Comparison of ENCODE assay signal across 11 cellular contexts in the genomic region with DNA sequence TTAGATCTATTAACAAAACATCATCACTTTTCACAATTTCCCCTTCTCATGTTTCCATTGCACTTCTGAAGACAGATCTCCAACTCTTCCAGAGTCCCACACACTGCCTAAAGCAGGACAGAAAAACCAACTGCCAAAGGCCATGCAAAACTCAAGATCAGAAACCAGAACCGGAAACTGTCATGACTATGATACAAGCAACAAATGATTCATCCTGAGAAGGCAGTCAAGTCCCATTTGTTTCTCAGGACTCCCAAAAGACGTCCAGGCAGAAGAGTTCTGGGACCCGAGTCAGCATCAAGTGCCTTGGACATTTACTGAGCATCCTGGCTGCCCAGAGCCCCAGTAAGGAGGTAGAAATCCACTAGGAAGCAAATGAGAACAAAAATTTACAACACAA. TPM values are rescaled to one million over a fixed set of nuclear protein-coding genes. Genes with fewer than 3 reads are reported as not detected.
DNase-seq lines count a peak whose midpoint lies in the region; ATAC-seq lines count a peak whose summit lies in the region.
"Had no signal": no experiment of that assay in that cellular context is flagged by ENCODE, and none has a peak within 500 bp of the region (broad histone marks: within the 10 kb centered on the region; RNA-seq: fewer than 3 reads in every experiment).

No MANE protein-coding gene starts in this region.

- H3K9me3 Mint-ChIP-seq in activated naive CD4-positive, alpha-beta T cell treated with anti-CD3 and anti-CD28 coated beads, Interleukin-2, amount 10 ng/mL, durations not matched to agents 7 days and 5 days, result no peaks in the 10 kb centered on the region
- no peaks in the 10 kb centered on the region for H3K9me3 Mint-ChIP-seq in activated CD4-positive, alpha-beta memory T cell treated with anti-CD3 and anti-CD28 coated beads for 36 hours
- H3K9me3 Mint-ChIP-seq in stimulated activated naive CD8-positive, alpha-beta T cell treated with anti-CD3 and anti-CD28 coated beads, Interleukin-15, amount 100 ng/mL, for 72 hours, result no peaks in the 10 kb centered on the region

- no peak overlapping the region for H3K4me3 Mint-ChIP-seq in activated naive CD4-positive, alpha-beta T cell treated with anti-CD3 and anti-CD28 coated beads, Interleukin-2, amount 10 ng/mL, durations not matched to agents 7 days and 5 days
- peak overlapping the region; percentile 68 for H3K4me3 Mint-ChIP-seq in activated CD4-positive, alpha-beta memory T cell treated with anti-CD3 and anti-CD28 coated beads for 36 hours
- peak overlapping the region; percentile 38 to 61 for H3K4me3 Mint-ChIP-seq in stimulated activated naive CD8-positive, alpha-beta T cell treated with anti-CD3 and anti-CD28 coated beads, Interleukin-15, amount 100 ng/mL, for 72 hours

- POLR2A ChIA-PET in activated CD4-positive, alpha-beta memory T cell treated with anti-CD3 and anti-CD28 coated beads for 36 hours (lab: Charles Lee), result interaction anchor here (1.6 kb wide), 2 partner anchors 34 to 39 kb away, joined by 3 to 5 read pairs; partner anchors contain the start of gene ERN1

- H3K36me3 Mint-ChIP-seq in activated naive CD4-positive, alpha-beta T cell treated with anti-CD3 and anti-CD28 coated beads, Interleukin-2, amount 10 ng/mL, durations not matched to agents 7 days and 5 days, result peaks cover 62% of the 10 kb centered on the region
- H3K36me3 Mint-ChIP-seq in activated CD4-positive, alpha-beta memory T cell treated with anti-CD3 and anti-CD28 coated beads for 36 hours, result peaks cover 29% of the 10 kb centered on the region

- intact Hi-C loops in activated CD4-positive, alpha-beta memory T cell treated with anti-CD3 and anti-CD28 coated beads for 36 hours (cut with micrococcal nuclease), result loop anchor here (1.0 kb wide), 2 partner anchors 29 to 30 kb away; no protein-coding TSS in a partner anchor

- peak overlapping the region; percentile 89 for H3K27ac Mint-ChIP-seq in activated naive CD4-positive, alpha-beta T cell treated with anti-CD3 and anti-CD28 coated beads, Interleukin-2, amount 10 ng/mL, durations not matched to agents 7 days and 5 days
- H3K27ac Mint-ChIP-seq in activated CD4-positive, alpha-beta memory T cell treated with anti-CD3 and anti-CD28 coated beads for 36 hours, result peak overlapping the region; percentile 95
- peak overlapping the region; percentile 78 to 88 for H3K27ac Mint-ChIP-seq in stimulated activated naive CD8-positive, alpha-beta T cell treated with anti-CD3 and anti-CD28 coated beads, Interleukin-15, amount 100 ng/mL, for 72 hours

- CTCF ChIA-PET in activated naive CD4-positive, alpha-beta T cell treated with anti-CD3 and anti-CD28 coated beads, Interleukin-2, amount 10 ng/mL, durations not matched to agents 7 days and 5 days (lab: Charles Lee), result no interaction called here
- CTCF ChIA-PET in activated CD4-positive, alpha-beta memory T cell treated with anti-CD3 and anti-CD28 coated beads for 36 hours (lab: Charles Lee), result interaction anchor here (1.2 kb wide), 1 partner anchor 12 kb away, joined by 3 read pairs; no protein-coding TSS in a partner anchor

- H3K27me3 Mint-ChIP-seq in activated naive CD4-positive, alpha-beta T cell treated with anti-CD3 and anti-CD28 coated beads, Interleukin-2, amount 10 ng/mL, durations not matched to agents 7 days and 5 days, result no peaks in the 10 kb centered on the region
- no peaks in the 10 kb centered on the region for H3K27me3 Mint-ChIP-seq in activated CD4-positive, alpha-beta memory T cell treated with anti-CD3 and anti-CD28 coated beads for 36 hours
- H3K27me3 Mint-ChIP-seq in stimulated activated naive CD8-positive, alpha-beta T cell treated with anti-CD3 and anti-CD28 coated beads, Interleukin-15, amount 100 ng/mL, for 72 hours, result no peaks in the 10 kb centered on the region

- peak; percentile 59 for ATAC-seq in HG02885 (IDR thresholded peaks at IDR 0.05; ENCODE audit: poor library complexity, unreplicated experiment)
- ATAC-seq in stimulated activated naive CD8-positive, alpha-beta T cell treated with anti-CD3 and anti-CD28 coated beads, Interleukin-15, amount 100 ng/mL, for 72 hours, result peak; percentile 56
- ATAC-seq: mucosa of descending colon had no signal

- no peak for DNase-seq in activated naive CD4-positive, alpha-beta T cell treated with anti-CD3 and anti-CD28 coated beads, Interleukin-2, amount 10 ng/mL, durations not matched to agents 7 days and 5 days
- no peak for DNase-seq in activated naive CD4-positive, alpha-beta T cell (lab: John Stamatoyannopoulos, UW)
- peak; percentile 46 for DNase-seq in activated CD4-positive, alpha-beta memory T cell treated with anti-CD3 and anti-CD28 coated beads for 36 hours
- DNase-seq in stimulated activated naive CD8-positive, alpha-beta T cell treated with anti-CD3 and anti-CD28 coated beads, Interleukin-15, amount 100 ng/mL, for 72 hours, result no peak
- DNase-seq in mesenteric fat pad (ENCODE audit: low spot score) (no peak), DMS114 treated with DMSO at 0.1 percent for 48 hours (lab: John Stamatoyannopoulos, UW; ENCODE audit: unreplicated experiment) (no peak), germinal center (ENCODE audit: low spot score) (no peak)
- DNase-seq: foreskin fibroblast, mucosa of descending colon, transverse colon had no signal

- H3K4me1 Mint-ChIP-seq in activated naive CD4-positive, alpha-beta T cell treated with anti-CD3 and anti-CD28 coated beads, Interleukin-2, amount 10 ng/mL, durations not matched to agents 7 days and 5 days, result peaks cover 83% of the 10 kb centered on the region
- peaks cover 89% of the 10 kb centered on the region for H3K4me1 Mint-ChIP-seq in activated CD4-positive, alpha-beta memory T cell treated with anti-CD3 and anti-CD28 coated beads for 36 hours (ENCODE audit: low read depth)
- peaks cover 63% of the 10 kb centered on the region for H3K4me1 Mint-ChIP-seq in stimulated activated naive CD8-positive, alpha-beta T cell treated with anti-CD3 and anti-CD28 coated beads, Interleukin-15, amount 100 ng/mL, for 72 hours

RNA-seq across cellular contexts. Expression of gene ERN1, which starts 38.8 kb away (rescaled TPM):
- 10 to 100 TPM; 45.3 to 47.7 TPM for total RNA-seq in activated CD4-positive, alpha-beta memory T cell treated with anti-CD3 and anti-CD28 coated beads for 36 hours
- total RNA-seq in mesenteric fat pad, result 27.1 TPM
